Comparison of ENCODE assay signal across 29 cellular contexts in genomic region chr1:223483511-223483910, GRCh38.
"Had no signal": no experiment of that assay in that cellular context is flagged by ENCODE, and none has a peak within 500 bp of the region (broad histone marks: within the 10 kb centered on the region; RNA-seq: fewer than 3 reads in every experiment).

No MANE protein-coding gene starts in this region.

- H3K9me3 ChIP-seq: ovary, psoas muscle, right lobe of liver, sigmoid colon, suprapubic skin, testis, tibial artery, transverse colon, upper lobe of right lung, uterus had no signal

- H3K4me1 Mint-ChIP-seq: stimulated activated effector memory CD8-positive, alpha-beta T cell treated with anti-CD3 and anti-CD28 coated beads, Interleukin-12 subunit alpha, Interleukin-12 subunit beta, amount 100 ng/mL, for 72 hours had no signal

- ATAC-seq: naive thymus-derived CD8-positive, alpha-beta T cell; psoas muscle; right cardiac atrium; right lobe of liver; stimulated activated effector memory CD8-positive, alpha-beta T cell treated with anti-CD3 and anti-CD28 coated beads, Interleukin-12 subunit alpha, Interleukin-12 subunit beta, amount 100 ng/mL, for 72 hours; stimulated activated naive CD8-positive, alpha-beta T cell treated with anti-CD3 and anti-CD28 coated beads, Interleukin-15, amount 100 ng/mL, for 72 hours; stimulated activated naive CD8-positive, alpha-beta T cell treated with anti-CD3 and anti-CD28 coated beads, Interleukin-15, Interleukin-2, amounts not matched to agents 100 U/mL and 50 U/mL, for 24 hours; upper lobe of right lung had no signal

- H3K9me3 Mint-ChIP-seq: naive thymus-derived CD8-positive, alpha-beta T cell; nephron progenitor cell; neural progenitor cell; stimulated activated effector memory CD8-positive, alpha-beta T cell treated with anti-CD3 and anti-CD28 coated beads, Interleukin-12 subunit alpha, Interleukin-12 subunit beta, amount 100 ng/mL, for 72 hours; stimulated activated naive CD8-positive, alpha-beta T cell treated with anti-CD3 and anti-CD28 coated beads, Interleukin-15, amount 100 ng/mL, for 72 hours had no signal

- H3K36me3 Mint-ChIP-seq: naive thymus-derived CD8-positive, alpha-beta T cell; neural progenitor cell; stimulated activated effector memory CD8-positive, alpha-beta T cell treated with anti-CD3 and anti-CD28 coated beads, Interleukin-12 subunit alpha, Interleukin-12 subunit beta, amount 100 ng/mL, for 72 hours; type B pancreatic cell had no signal

- DNase-seq: naive B cell; naive thymus-derived CD8-positive, alpha-beta T cell; nephron progenitor cell; occipital lobe; ovary; posterior cingulate gyrus; psoas muscle; right cardiac atrium; sigmoid colon; small intestine; stimulated activated CD4-positive, alpha-beta T cell treated with anti-CD3 and anti-CD28 coated beads, Interleukin-15, amount 100 ng/mL, for 24 hours; stimulated activated CD4-positive, alpha-beta T cell treated with anti-CD3 and anti-CD28 coated beads, Interleukin-2, amount 100 ng/mL, for 24 hours; stimulated activated CD4-positive, alpha-beta T cell treated with anti-CD3 and anti-CD28 coated beads, Interleukin-2, amount 100 ng/mL, for 48 hours; stimulated activated CD4-positive, alpha-beta T cell treated with anti-CD3 and anti-CD28 coated beads, Interleukin-4, amount 100 ng/mL, for 24 hours; stimulated activated naive CD4-positive, alpha-beta T cell; stimulated activated naive CD8-positive, alpha-beta T cell treated with anti-CD3 and anti-CD28 coated beads, Interleukin-15, amount 100 ng/mL, for 72 hours; stimulated activated naive CD8-positive, alpha-beta T cell treated with anti-CD3 and anti-CD28 coated beads, Interleukin-15, Interleukin-2, amounts not matched to agents 100 U/mL and 50 U/mL, for 24 hours; substantia nigra; testis; tibial artery; transverse colon; upper lobe of right lung; uterus had no signal

- H3K27ac Mint-ChIP-seq: naive B cell; nephron progenitor cell; neural progenitor cell; progenitor cell of endocrine pancreas; stimulated activated effector memory CD8-positive, alpha-beta T cell treated with anti-CD3 and anti-CD28 coated beads, Interleukin-12 subunit alpha, Interleukin-12 subunit beta, amount 100 ng/mL, for 72 hours; stimulated activated naive CD8-positive, alpha-beta T cell treated with anti-CD3 and anti-CD28 coated beads, Interleukin-15, amount 100 ng/mL, for 72 hours; type B pancreatic cell had no signal

- H3K4me3 Mint-ChIP-seq: naive B cell; naive thymus-derived CD8-positive, alpha-beta T cell; nephron progenitor cell; neural progenitor cell; stimulated activated effector memory CD8-positive, alpha-beta T cell treated with anti-CD3 and anti-CD28 coated beads, Interleukin-12 subunit alpha, Interleukin-12 subunit beta, amount 100 ng/mL, for 72 hours; stimulated activated naive CD8-positive, alpha-beta T cell treated with anti-CD3 and anti-CD28 coated beads, Interleukin-15, amount 100 ng/mL, for 72 hours; type B pancreatic cell had no signal
